ENCODE assay signal across 20 cellular contexts in the genomic region with DNA sequence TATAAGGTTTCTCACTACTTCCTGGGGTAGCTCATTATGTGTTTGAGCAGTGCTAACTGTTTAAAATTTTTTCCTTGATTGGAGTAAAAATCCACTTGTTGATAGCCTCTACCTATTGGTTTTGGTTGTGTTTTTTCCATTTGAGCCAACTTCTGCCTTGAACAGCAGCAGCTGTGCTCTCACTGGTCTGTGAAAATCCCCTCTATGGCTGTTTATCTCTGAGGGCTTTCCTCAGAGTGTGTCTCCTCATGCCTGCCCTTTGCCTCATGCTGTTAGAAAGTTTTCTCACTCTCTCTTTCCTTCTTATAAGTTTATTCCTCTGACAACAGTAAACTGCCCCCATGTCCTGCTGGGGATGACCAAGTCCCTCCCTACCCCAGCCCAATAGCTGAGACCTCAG. TPM values are rescaled to one million over a fixed set of nuclear protein-coding genes. Genes with fewer than 3 reads are reported as not detected.
DNase-seq lines count a peak whose midpoint lies in the region; ATAC-seq and TF ChIP-seq lines count a peak whose summit lies in the region.
"Had no signal": no experiment of that assay in that cellular context is flagged by ENCODE, and none has a peak within 500 bp of the region (broad histone marks: within the 10 kb centered on the region; RNA-seq: fewer than 3 reads in every experiment).

No MANE protein-coding gene starts in this region.

- no peak overlapping the region for H2AFZ ChIP-seq in GM23248
- H2AFZ ChIP-seq: GM23338 had no signal

- peaks cover 37% of the 10 kb centered on the region for H3K36me3 Mint-ChIP-seq in activated CD8-positive, alpha-beta T cell treated with anti-CD3 and anti-CD28 coated beads, Interleukin-2, amount 10 ng/mL, durations not matched to agents 7 days and 5 days (ENCODE audit: low read depth)
- H3K36me3 Mint-ChIP-seq in naive thymus-derived CD8-positive, alpha-beta T cell = peaks cover 0 to 40% (median 19%) of the 10 kb centered on the region in 3 donors
- no peaks in the 10 kb centered on the region for H3K36me3 Mint-ChIP-seq in stimulated activated memory B cell treated with anti-CD40 and anti-IgM and Interleukin-4, amounts not matched to agents 10 μg/mL and 1 μg/mL and 100 μg/mL, for 72 hours
- H3K36me3 Mint-ChIP-seq: CD4-positive, alpha-beta memory T cell; IgD-negative memory B cell had no signal

- H3K4me3 Mint-ChIP-seq in activated CD8-positive, alpha-beta T cell treated with anti-CD3 and anti-CD28 coated beads, Interleukin-2, amount 10 ng/mL, durations not matched to agents 7 days and 5 days = no peak overlapping the region
- H3K4me3 Mint-ChIP-seq in naive thymus-derived CD8-positive, alpha-beta T cell = peak overlapping the region in 1 of 10 donors; percentile 28
- no peak overlapping the region for H3K4me3 Mint-ChIP-seq in stimulated activated memory B cell treated with anti-CD40 and anti-IgM and Interleukin-4, amounts not matched to agents 10 μg/mL and 1 μg/mL and 100 μg/mL, for 72 hours
- H3K4me3 Mint-ChIP-seq: CD4-positive, alpha-beta memory T cell; GM23338; IgD-negative memory B cell had no signal

- H3K9ac ChIP-seq in GM23248 = no peak overlapping the region

- in situ Hi-C loops in GM23248 (cut with MboI) = no loop called here

- H3K27ac ChIP-seq in HEK293 (ENCODE audit: extremely low read depth, low read depth, low read length) (no peak overlapping the region), GM23248 (no peak overlapping the region)
- H3K27ac ChIP-seq: A549, C4-2B had no signal

- H3K4me1 ChIP-seq in HEK293 (ENCODE audit: control insufficient read depth, insufficient read depth, low read length) = no peaks in the 10 kb centered on the region
- no peaks in the 10 kb centered on the region for H3K4me1 ChIP-seq in GM23248 (ENCODE audit: insufficient read depth)
- H3K4me1 ChIP-seq: A549, BE2C had no signal

- H3K9me3 Mint-ChIP-seq in activated CD8-positive, alpha-beta T cell treated with anti-CD3 and anti-CD28 coated beads, Interleukin-2, amount 10 ng/mL, durations not matched to agents 7 days and 5 days (ENCODE audit: insufficient read depth) = no peaks in the 10 kb centered on the region
- no peaks in the 10 kb centered on the region for H3K9me3 Mint-ChIP-seq in naive thymus-derived CD8-positive, alpha-beta T cell
- no peaks in the 10 kb centered on the region for H3K9me3 Mint-ChIP-seq in stimulated activated memory B cell treated with anti-CD40 and anti-IgM and Interleukin-4, amounts not matched to agents 10 μg/mL and 1 μg/mL and 100 μg/mL, for 72 hours
- H3K9me3 Mint-ChIP-seq: CD4-positive, alpha-beta memory T cell; GM23338; IgD-negative memory B cell had no signal

- H3K4me3 ChIP-seq in HEK293 (ENCODE audit: low read depth, low read length) (no peak overlapping the region), GM23248 (no peak overlapping the region)
- H3K4me3 ChIP-seq: A549, GM23338 had no signal

- no peaks in the 10 kb centered on the region for H3F3A ChIP-seq in GM23248 (ENCODE audit: insufficient read depth)

- H3K4me1 Mint-ChIP-seq in activated CD8-positive, alpha-beta T cell treated with anti-CD3 and anti-CD28 coated beads, Interleukin-2, amount 10 ng/mL, durations not matched to agents 7 days and 5 days (ENCODE audit: low read depth) = peaks cover 55% of the 10 kb centered on the region
- H3K4me1 Mint-ChIP-seq in naive thymus-derived CD8-positive, alpha-beta T cell = peaks cover 19 to 47% (median 32%) of the 10 kb centered on the region in 4 donors
- peaks cover 7% of the 10 kb centered on the region for H3K4me1 Mint-ChIP-seq in stimulated activated memory B cell treated with anti-CD40 and anti-IgM and Interleukin-4, amounts not matched to agents 10 μg/mL and 1 μg/mL and 100 μg/mL, for 72 hours
- H3K4me1 Mint-ChIP-seq: CD4-positive, alpha-beta memory T cell; GM23338; IgD-negative memory B cell had no signal

- H3K36me3 ChIP-seq in HEK293 (ENCODE audit: control insufficient read depth in 2 of 2, insufficient read depth in 1 of 2, low read length in 2 of 2) (no peaks in the 10 kb centered on the region), GM23248 (ENCODE audit: low read depth) (no peaks in the 10 kb centered on the region)
- H3K36me3 ChIP-seq: BE2C had no signal

- no peaks in the 10 kb centered on the region for H3K9me2 ChIP-seq in GM23248 (ENCODE audit: insufficient read depth)

- H3K9me3 ChIP-seq in HEK293 (ENCODE audit: control insufficient read depth, insufficient read depth, low read depth, low read length) (no peaks in the 10 kb centered on the region), GM23248 (ENCODE audit: low read depth) (no peaks in the 10 kb centered on the region)
- H3K9me3 ChIP-seq: A549, BE2C had no signal

- TF ChIP-seq CTCF in HEK293 (tag by site-specific recombination; IDR thresholded peaks at IDR 0.05) = no peak

- CTCF ChIA-PET in HEK293 (lab: Yijun Ruan, JAX) = interaction anchor here (3.3 kb wide), 1 partner anchor 11 kb away, joined by 18 read pairs; no protein-coding TSS in a partner anchor
- CTCF ChIA-PET in activated CD8-positive, alpha-beta T cell treated with anti-CD3 and anti-CD28 coated beads, Interleukin-2, amount 10 ng/mL, durations not matched to agents 7 days and 5 days (lab: Charles Lee) = interaction anchor here (1.5 to 3.4 kb wide), 2 partner anchors 12 to 53 kb away, joined by 4 to 20 read pairs; no protein-coding TSS in a partner anchor

- H3K79me2 ChIP-seq in GM23248 (ENCODE audit: insufficient read depth) = no peaks in the 10 kb centered on the region

- POLR2A ChIA-PET in HEK293 (lab: Yijun Ruan, JAX) = no interaction called here
- POLR2A ChIA-PET in activated CD8-positive, alpha-beta T cell treated with anti-CD3 and anti-CD28 coated beads, Interleukin-2, amount 10 ng/mL, durations not matched to agents 7 days and 5 days (lab: Charles Lee) = interaction anchor here (0.9 to 1.0 kb wide), 2 partner anchors 9 to 11 kb away, joined by 3 to 4 read pairs; no protein-coding TSS in a partner anchor
- POLR2A ChIA-PET in naive thymus-derived CD8-positive, alpha-beta T cell (lab: Charles Lee) = no interaction called here

- peak overlapping the region; percentile 32 for H3K27ac Mint-ChIP-seq in activated CD8-positive, alpha-beta T cell treated with anti-CD3 and anti-CD28 coated beads, Interleukin-2, amount 10 ng/mL, durations not matched to agents 7 days and 5 days
- H3K27ac Mint-ChIP-seq in naive thymus-derived CD8-positive, alpha-beta T cell = peak overlapping the region; percentile 3 to 97 (median 90)
- peak overlapping the region; percentile 42 for H3K27ac Mint-ChIP-seq in stimulated activated memory B cell treated with anti-CD40 and anti-IgM and Interleukin-4, amounts not matched to agents 10 μg/mL and 1 μg/mL and 100 μg/mL, for 72 hours
- H3K27ac Mint-ChIP-seq: CD4-positive, alpha-beta memory T cell; GM23338; IgD-negative memory B cell had no signal

- no peaks in the 10 kb centered on the region for H3K27me3 ChIP-seq in GM23248 (replicated peaks; ENCODE audit: insufficient read depth)
- H3K27me3 ChIP-seq: BE2C had no signal

- ATAC-seq in activated CD8-positive, alpha-beta T cell treated with anti-CD3 and anti-CD28 coated beads, Interleukin-2, amount 10 ng/mL, durations not matched to agents 7 days and 5 days = no peak
- no peak for ATAC-seq in naive thymus-derived CD8-positive, alpha-beta T cell
- peak; percentile 59 for ATAC-seq in stimulated activated memory B cell treated with anti-CD40 and anti-IgM and Interleukin-4, amounts not matched to agents 10 μg/mL and 1 μg/mL and 100 μg/mL, for 72 hours
- ATAC-seq: A549, GM23338 had no signal

- H4K20me1 ChIP-seq in GM23248 (ENCODE audit: insufficient read depth) = no peaks in the 10 kb centered on the region

- no peak for DNase-seq in activated CD8-positive, alpha-beta T cell treated with anti-CD3 and anti-CD28 coated beads, Interleukin-2, amount 10 ng/mL, durations not matched to agents 7 days and 5 days
- DNase-seq in naive thymus-derived CD8-positive, alpha-beta T cell = no peak
- DNase-seq in mucosa of gallbladder (ENCODE audit: low spot score) (no peak), GM23248 (no peak), dermis blood vessel endothelial cell (no peak)
- DNase-seq in activated CD4-positive, alpha-beta T cell treated with anti-CD3 and anti-CD28 coated beads for 1 hour = no peak
- DNase-seq: BE2C; CD4-positive, alpha-beta memory T cell; COR-L47; DND-41; GDM1; H7 had no signal

- H3K4me2 ChIP-seq in GM23248 (ENCODE audit: unreplicated experiment) = no peak overlapping the region
- H3K4me2 ChIP-seq: A549, GM23338 had no signal

- no peaks in the 10 kb centered on the region for H3K27me3 Mint-ChIP-seq in activated CD8-positive, alpha-beta T cell treated with anti-CD3 and anti-CD28 coated beads, Interleukin-2, amount 10 ng/mL, durations not matched to agents 7 days and 5 days (ENCODE audit: low read depth)
- H3K27me3 Mint-ChIP-seq in naive thymus-derived CD8-positive, alpha-beta T cell = no peaks in the 10 kb centered on the region
- H3K27me3 Mint-ChIP-seq in stimulated activated memory B cell treated with anti-CD40 and anti-IgM and Interleukin-4, amounts not matched to agents 10 μg/mL and 1 μg/mL and 100 μg/mL, for 72 hours = peaks cover 10% of the 10 kb centered on the region

TF ChIP-seq in HEK293, 187 proteins besides CTCF, POLR2A, EP300 and RAD21 (continues in another document):
- 0 out of 2 replicates have a peak, but pooled peaks have one; percentile 27 for TF ChIP-seq ZNF335 (tag by site-specific recombination; conservative IDR thresholded peaks at IDR 0.05)
- no peak for TF ChIP-seq ZNF548 (tag by site-specific recombination; IDR thresholded peaks at IDR 0.05)

RNA-seq across cellular contexts. Expression of gene REG4, which starts 14.1 kb away (rescaled TPM):
- 10 to 100 TPM; 14.6 to 15.3 TPM for total RNA-seq in activated CD8-positive, alpha-beta T cell treated with anti-CD3 and anti-CD28 coated beads, Interleukin-2, amount 10 ng/mL, durations not matched to agents 7 days and 5 days
- 10 to 100 TPM; 16.1 to 18.1 TPM for total RNA-seq in naive thymus-derived CD8-positive, alpha-beta T cell
- polyA plus RNA-seq in naive thymus-derived CD8-positive, alpha-beta T cell = 10 to 100 TPM; 15.0 to 63.0 (median 30.0) TPM
- 0.49 TPM for total RNA-seq in mucosa of gallbladder
- not detected in 2 replicates for total RNA-seq in GM23248 (2014; rRNA removed; shearing (Covaris generic))
- polyA plus RNA-seq in GM23248 (2016; fragmentation: Nextera tagmentation; extraction: Ambion mirVana) = not detected in 2 replicates
- not detected in 2 replicates for total RNA-seq in dermis blood vessel endothelial cell
- total RNA-seq: GM23338, H7 had no signal
- polyA plus RNA-seq: A549, AG04450, GM23338, IgD-negative memory B cell had no signal

RNA-seq across cellular contexts. Expression of gene HMGCS2, which starts 28.4 kb away (rescaled TPM):
- total RNA-seq in activated CD8-positive, alpha-beta T cell treated with anti-CD3 and anti-CD28 coated beads, Interleukin-2, amount 10 ng/mL, durations not matched to agents 7 days and 5 days = not detected
- not detected for total RNA-seq in naive thymus-derived CD8-positive, alpha-beta T cell
- polyA plus RNA-seq in naive thymus-derived CD8-positive, alpha-beta T cell = not detected
- total RNA-seq in mucosa of gallbladder = 22.1 TPM
- total RNA-seq in GM23248 (2014; rRNA removed; shearing (Covaris generic)) = not detected in 2 replicates
- polyA plus RNA-seq in GM23248 (2016; fragmentation: Nextera tagmentation; extraction: Ambion mirVana) = not detected in 2 replicates
- not detected in 2 replicates for total RNA-seq in dermis blood vessel endothelial cell
- total RNA-seq: CD4-positive, alpha-beta memory T cell; GM23338; H7; HT1080 had no signal
- polyA plus RNA-seq: A549; AG04450; CD4-positive, alpha-beta memory T cell; GM23338; IgD-negative memory B cell had no signal

Comparison
In these comparisons a context has a peak if more than half of its experiments do, and no peak if none do; other contexts are left out.
1. H3K27ac Mint-ChIP-seq: peak in every context shown above with its lines; median percentile 90 in naive thymus-derived CD8-positive, alpha-beta T cell; 42 in stimulated activated memory B cell treated with anti-CD40 and anti-IgM and Interleukin-4, amounts not matched to agents 10 μg/mL and 1 μg/mL and 100 μg/mL, for 72 hours; 32 in activated CD8-positive, alpha-beta T cell treated with anti-CD3 and anti-CD28 coated beads, Interleukin-2, amount 10 ng/mL, durations not matched to agents 7 days and 5 days.
2. RNA of gene REG4, which starts 14.1 kb away (total RNA-seq): 16.1 to 18.1 TPM in naive thymus-derived CD8-positive, alpha-beta T cell and 14.6 to 15.3 TPM in activated CD8-positive, alpha-beta T cell treated with anti-CD3 and anti-CD28 coated beads, Interleukin-2, amount 10 ng/mL, durations not matched to agents 7 days and 5 days; 0.49 TPM in mucosa of gallbladder (single experiment), not detected in GM23248 and not detected in dermis blood vessel endothelial cell; every median in the first group is over 10 times any median in the second.
3. RNA of gene HMGCS2, which starts 28.4 kb away (total RNA-seq): 22.1 TPM in mucosa of gallbladder (single experiment); not detected in activated CD8-positive, alpha-beta T cell treated with anti-CD3 and anti-CD28 coated beads, Interleukin-2, amount 10 ng/mL, durations not matched to agents 7 days and 5 days, not detected in naive thymus-derived CD8-positive, alpha-beta T cell, not detected in GM23248 and not detected in dermis blood vessel endothelial cell; every median in the first group is over 10 times any median in the second.